In the genomic region with DNA sequence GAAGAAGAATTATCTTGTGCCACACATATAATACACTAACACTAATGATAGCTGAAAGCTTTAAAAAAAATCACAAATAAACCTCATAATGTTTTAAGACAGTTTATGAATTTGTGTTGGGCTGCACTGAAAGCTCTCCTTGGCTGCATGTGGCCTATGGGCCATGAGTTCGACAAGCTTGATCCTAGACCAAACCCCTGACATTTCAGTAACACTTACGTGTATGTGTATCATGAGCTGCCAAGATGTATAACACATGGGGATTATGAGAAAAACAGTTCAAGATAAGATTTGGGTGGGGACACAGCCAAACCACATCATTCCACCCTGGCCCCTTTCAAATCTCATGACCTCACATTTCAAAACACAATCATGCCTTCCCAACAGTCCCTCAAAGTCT, we compare ENCODE assay signal across 3 cellular contexts.
"Had no signal": no experiment of that assay in that cellular context is flagged by ENCODE, and none has a peak within 500 bp of the region (broad histone marks: within the 10 kb centered on the region; RNA-seq: fewer than 3 reads in every experiment).

No MANE protein-coding gene starts in this region.

- ATAC-seq: GM12878 had no signal

- DNase-seq: GDM1, GF-D8 had no signal

- H3K4me3 ChIP-seq: GM12878 had no signal
